1 cellular context compared by ENCODE assay signal in the genomic region with DNA sequence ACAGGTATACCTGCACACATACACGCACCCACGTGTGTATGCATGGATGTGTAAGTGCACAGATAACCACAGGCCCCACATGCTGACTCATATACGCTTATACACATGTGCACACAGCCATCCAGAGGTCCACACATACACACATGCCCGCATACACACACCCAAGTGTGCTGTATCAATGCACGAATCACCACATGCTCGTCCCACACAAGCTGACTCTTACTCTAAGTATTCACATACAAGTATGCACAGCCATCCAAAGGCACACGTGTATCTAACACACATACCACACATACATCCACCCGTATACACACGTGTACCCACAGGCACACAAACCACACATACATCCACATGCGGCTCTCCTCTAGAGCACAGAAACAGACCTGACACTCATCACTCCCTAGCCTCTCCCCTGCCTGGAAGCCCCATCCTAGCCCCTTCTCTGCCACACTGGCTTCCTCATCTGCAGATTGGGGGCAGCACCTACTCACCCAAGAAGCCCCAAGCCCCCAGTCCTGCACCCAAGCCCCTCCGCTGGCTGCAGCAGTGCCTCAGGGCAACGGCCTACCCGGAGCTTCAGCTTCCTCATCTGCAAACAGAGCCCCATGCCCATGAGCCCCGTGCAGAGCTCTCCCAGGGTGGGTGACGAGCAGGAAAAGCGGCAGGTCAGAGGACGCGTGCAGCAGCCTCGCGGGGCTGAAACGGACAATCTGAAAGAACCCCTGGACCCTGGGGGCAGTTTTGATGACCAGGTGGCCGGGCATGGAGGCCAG.
TF ChIP-seq lines count a peak whose summit lies in the region.

No MANE protein-coding gene starts in this region.

TF ChIP-seq in IMR-90, 13 proteins besides CTCF, POLR2A, EP300 and RAD21:
- TF ChIP-seq BHLHE40 (IDR thresholded peaks at IDR 0.05; ENCODE audit: low read depth, low read length) (no peak), RCOR1 (IDR thresholded peaks at IDR 0.05; ENCODE audit: insufficient replicate concordance, low read length) (no peak), FOS (IDR thresholded peaks at IDR 0.05; ENCODE audit: low read depth, low read length) (no peak)
TF ChIP-seq in IMR-90: peak in this region for 0.
